In the genomic region with DNA sequence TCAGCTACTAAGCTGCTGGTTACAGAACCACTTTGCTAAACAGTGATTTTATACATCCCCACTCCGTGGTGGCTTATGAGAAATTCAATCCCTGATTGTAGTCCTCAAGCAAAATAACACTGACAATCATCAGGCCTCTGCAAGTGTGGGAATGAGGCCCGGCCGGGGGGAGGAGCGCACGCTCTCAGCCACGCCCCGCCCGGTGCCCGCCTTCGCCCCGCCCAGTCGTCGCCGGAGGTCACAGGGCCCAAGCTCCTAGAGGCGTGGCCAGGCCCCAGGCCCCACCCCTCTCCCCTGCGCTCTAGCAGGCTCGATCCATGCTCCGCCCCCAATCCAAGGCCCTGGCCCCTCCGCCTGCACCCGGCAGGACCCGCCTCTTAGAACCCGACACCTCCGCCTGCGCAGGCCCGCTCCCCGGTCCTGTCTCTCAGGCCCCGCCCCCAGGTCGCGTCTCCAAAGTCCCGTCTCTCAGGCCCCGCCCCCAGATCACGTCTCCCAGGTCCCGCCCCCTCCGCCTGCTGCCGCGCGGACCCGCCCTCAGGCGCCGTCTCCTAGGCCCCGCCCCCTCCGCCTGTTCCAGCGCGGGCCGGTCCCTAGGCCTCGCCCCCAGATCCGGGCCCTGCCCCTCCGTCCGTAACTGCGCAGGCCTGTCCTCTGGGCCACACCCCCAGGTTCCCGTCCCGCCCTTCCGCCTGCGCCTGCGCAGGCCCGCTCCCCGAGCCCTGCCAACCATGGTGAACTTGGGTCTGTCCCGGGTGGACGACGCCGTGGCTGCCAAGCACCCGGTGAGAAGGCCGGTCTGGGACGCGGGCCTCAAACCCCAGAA, we compare ENCODE assay signal across 1 cellular context.
A peak's percentile ranks its signal among the peaks of the same experiment; 100 is the strongest.
TF ChIP-seq lines count a peak whose summit lies in the region.

A gene (plus strand): TSS at position 705 of the 826 bp plus-strand sequence. CDS start 27 bp downstream, at position 732.

TF ChIP-seq in HepG2, 621 proteins besides CTCF, POLR2A, EP300 and RAD21 (continued from another document and continues in another):
- TF ChIP-seq NPAS2 (CRISPR knock-in tag; IDR thresholded peaks at IDR 0.05; ENCODE audit: borderline replicate concordance) = no peak
- TF ChIP-seq MAZ (IDR thresholded peaks at IDR 0.05; ENCODE audit: borderline replicate concordance, low read depth, low read length) = peak; percentile 71
- no peak for TF ChIP-seq MAZ (CRISPR knock-in tag; IDR thresholded peaks at IDR 0.05; ENCODE audit: low read depth)
- TF ChIP-seq TGIF2 (CRISPR knock-in tag; IDR thresholded peaks at IDR 0.05) = peak; percentile 31; the same call in 1 of the 2 replicates
- TF ChIP-seq PAWR (CRISPR knock-in tag; IDR thresholded peaks at IDR 0.05; ENCODE audit: borderline replicate concordance) = no peak
- TF ChIP-seq, protein P1, sequence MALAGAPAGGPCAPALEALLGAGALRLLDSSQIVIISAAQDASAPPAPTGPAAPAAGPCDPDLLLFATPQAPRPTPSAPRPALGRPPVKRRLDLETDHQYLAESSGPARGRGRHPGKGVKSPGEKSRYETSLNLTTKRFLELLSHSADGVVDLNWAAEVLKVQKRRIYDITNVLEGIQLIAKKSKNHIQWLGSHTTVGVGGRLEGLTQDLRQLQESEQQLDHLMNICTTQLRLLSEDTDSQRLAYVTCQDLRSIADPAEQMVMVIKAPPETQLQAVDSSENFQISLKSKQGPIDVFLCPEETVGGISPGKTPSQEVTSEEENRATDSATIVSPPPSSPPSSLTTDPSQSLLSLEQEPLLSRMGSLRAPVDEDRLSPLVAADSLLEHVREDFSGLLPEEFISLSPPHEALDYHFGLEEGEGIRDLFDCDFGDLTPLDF (CRISPR knock-in tag; IDR thresholded peaks at IDR 0.05) = no peak
- TF ChIP-seq KDM6A (CRISPR knock-in tag; IDR thresholded peaks at IDR 0.05; ENCODE audit: low read depth) = 0 out of 2 replicates have a peak, but pooled peaks have one; percentile 17
- no peak for TF ChIP-seq ZNF20 (CRISPR knock-in tag; IDR thresholded peaks at IDR 0.05)
- TF ChIP-seq, protein P2, sequence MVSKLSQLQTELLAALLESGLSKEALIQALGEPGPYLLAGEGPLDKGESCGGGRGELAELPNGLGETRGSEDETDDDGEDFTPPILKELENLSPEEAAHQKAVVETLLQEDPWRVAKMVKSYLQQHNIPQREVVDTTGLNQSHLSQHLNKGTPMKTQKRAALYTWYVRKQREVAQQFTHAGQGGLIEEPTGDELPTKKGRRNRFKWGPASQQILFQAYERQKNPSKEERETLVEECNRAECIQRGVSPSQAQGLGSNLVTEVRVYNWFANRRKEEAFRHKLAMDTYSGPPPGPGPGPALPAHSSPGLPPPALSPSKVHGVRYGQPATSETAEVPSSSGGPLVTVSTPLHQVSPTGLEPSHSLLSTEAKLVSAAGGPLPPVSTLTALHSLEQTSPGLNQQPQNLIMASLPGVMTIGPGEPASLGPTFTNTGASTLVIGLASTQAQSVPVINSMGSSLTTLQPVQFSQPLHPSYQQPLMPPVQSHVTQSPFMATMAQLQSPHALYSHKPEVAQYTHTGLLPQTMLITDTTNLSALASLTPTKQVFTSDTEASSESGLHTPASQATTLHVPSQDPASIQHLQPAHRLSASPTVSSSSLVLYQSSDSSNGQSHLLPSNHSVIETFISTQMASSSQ (IDR thresholded peaks at IDR 0.05; ENCODE audit: low read depth) = peak; percentile 23; the same call in 1 of the 2 replicates
- TF ChIP-seq, protein P2 (CRISPR knock-in tag; IDR thresholded peaks at IDR 0.05; ENCODE audit: borderline replicate concordance) = no peak
- peak; percentile 51; the same call in 1 of the 2 replicates for TF ChIP-seq PHF8 (CRISPR knock-in tag; IDR thresholded peaks at IDR 0.05)
- no peak for TF ChIP-seq ZBTB38 (CRISPR knock-in tag; IDR thresholded peaks at IDR 0.05)
- TF ChIP-seq ZNF746 (CRISPR knock-in tag; IDR thresholded peaks at IDR 0.05) = 0 out of 2 replicates have a peak, but pooled peaks have one; percentile 15
- TF ChIP-seq IKZF4 (CRISPR knock-in tag; IDR thresholded peaks at IDR 0.05; ENCODE audit: borderline replicate concordance, low read depth, not compliant biosample characterization) = peak; percentile 32
- TF ChIP-seq ESRRA (CRISPR knock-in tag; IDR thresholded peaks at IDR 0.05; ENCODE audit: low read depth) = 0 out of 2 replicates have a peak, but pooled peaks have one; percentile 35
- no peak for TF ChIP-seq ZNF605 (CRISPR knock-in tag; IDR thresholded peaks at IDR 0.05)
- TF ChIP-seq, protein P3, sequence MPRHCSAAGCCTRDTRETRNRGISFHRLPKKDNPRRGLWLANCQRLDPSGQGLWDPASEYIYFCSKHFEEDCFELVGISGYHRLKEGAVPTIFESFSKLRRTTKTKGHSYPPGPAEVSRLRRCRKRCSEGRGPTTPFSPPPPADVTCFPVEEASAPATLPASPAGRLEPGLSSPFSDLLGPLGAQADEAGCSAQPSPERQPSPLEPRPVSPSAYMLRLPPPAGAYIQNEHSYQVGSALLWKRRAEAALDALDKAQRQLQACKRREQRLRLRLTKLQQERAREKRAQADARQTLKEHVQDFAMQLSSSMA (CRISPR knock-in tag; IDR thresholded peaks at IDR 0.05) = 0 out of 2 replicates have a peak, but pooled peaks have one; percentile 25
- peak; percentile 50; the same call in 1 of the 2 replicates for TF ChIP-seq HDAC1 (CRISPR knock-in tag; IDR thresholded peaks at IDR 0.05)
- TF ChIP-seq, protein P4, sequence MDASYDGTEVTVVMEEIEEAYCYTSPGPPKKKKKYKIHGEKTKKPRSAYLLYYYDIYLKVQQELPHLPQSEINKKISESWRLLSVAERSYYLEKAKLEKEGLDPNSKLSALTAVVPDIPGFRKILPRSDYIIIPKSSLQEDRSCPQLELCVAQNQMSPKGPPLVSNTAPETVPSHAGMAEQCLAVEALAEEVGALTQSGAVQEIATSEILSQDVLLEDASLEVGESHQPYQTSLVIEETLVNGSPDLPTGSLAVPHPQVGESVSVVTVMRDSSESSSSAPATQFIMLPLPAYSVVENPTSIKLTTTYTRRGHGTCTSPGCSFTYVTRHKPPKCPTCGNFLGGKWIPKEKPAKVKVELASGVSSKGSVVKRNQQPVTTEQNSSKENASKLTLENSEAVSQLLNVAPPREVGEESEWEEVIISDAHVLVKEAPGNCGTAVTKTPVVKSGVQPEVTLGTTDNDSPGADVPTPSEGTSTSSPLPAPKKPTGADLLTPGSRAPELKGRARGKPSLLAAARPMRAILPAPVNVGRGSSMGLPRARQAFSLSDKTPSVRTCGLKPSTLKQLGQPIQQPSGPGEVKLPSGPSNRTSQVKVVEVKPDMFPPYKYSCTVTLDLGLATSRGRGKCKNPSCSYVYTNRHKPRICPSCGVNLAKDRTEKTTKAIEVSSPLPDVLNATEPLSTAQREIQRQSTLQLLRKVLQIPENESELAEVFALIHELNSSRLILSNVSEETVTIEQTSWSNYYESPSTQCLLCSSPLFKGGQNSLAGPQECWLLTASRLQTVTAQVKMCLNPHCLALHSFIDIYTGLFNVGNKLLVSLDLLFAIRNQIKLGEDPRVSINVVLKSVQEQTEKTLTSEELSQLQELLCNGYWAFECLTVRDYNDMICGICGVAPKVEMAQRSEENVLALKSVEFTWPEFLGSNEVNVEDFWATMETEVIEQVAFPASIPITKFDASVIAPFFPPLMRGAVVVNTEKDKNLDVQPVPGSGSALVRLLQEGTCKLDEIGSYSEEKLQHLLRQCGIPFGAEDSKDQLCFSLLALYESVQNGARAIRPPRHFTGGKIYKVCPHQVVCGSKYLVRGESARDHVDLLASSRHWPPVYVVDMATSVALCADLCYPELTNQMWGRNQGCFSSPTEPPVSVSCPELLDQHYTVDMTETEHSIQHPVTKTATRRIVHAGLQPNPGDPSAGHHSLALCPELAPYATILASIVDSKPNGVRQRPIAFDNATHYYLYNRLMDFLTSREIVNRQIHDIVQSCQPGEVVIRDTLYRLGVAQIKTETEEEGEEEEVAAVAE (CRISPR knock-in tag; IDR thresholded peaks at IDR 0.05; ENCODE audit: borderline replicate concordance) = 0 out of 2 replicates have a peak, but pooled peaks have one; percentile 34
- TF ChIP-seq, protein P5, sequence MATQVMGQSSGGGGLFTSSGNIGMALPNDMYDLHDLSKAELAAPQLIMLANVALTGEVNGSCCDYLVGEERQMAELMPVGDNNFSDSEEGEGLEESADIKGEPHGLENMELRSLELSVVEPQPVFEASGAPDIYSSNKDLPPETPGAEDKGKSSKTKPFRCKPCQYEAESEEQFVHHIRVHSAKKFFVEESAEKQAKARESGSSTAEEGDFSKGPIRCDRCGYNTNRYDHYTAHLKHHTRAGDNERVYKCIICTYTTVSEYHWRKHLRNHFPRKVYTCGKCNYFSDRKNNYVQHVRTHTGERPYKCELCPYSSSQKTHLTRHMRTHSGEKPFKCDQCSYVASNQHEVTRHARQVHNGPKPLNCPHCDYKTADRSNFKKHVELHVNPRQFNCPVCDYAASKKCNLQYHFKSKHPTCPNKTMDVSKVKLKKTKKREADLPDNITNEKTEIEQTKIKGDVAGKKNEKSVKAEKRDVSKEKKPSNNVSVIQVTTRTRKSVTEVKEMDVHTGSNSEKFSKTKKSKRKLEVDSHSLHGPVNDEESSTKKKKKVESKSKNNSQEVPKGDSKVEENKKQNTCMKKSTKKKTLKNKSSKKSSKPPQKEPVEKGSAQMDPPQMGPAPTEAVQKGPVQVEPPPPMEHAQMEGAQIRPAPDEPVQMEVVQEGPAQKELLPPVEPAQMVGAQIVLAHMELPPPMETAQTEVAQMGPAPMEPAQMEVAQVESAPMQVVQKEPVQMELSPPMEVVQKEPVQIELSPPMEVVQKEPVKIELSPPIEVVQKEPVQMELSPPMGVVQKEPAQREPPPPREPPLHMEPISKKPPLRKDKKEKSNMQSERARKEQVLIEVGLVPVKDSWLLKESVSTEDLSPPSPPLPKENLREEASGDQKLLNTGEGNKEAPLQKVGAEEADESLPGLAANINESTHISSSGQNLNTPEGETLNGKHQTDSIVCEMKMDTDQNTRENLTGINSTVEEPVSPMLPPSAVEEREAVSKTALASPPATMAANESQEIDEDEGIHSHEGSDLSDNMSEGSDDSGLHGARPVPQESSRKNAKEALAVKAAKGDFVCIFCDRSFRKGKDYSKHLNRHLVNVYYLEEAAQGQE (IDR thresholded peaks at IDR 0.05; ENCODE audit: borderline replicate concordance in 1 of 2, low read depth in 1 of 2, low read length in 2 of 2) = peak in 1 of 2 experiments; percentile 58; a peak in 1 of 4 replicates
- TF ChIP-seq, protein P6, sequence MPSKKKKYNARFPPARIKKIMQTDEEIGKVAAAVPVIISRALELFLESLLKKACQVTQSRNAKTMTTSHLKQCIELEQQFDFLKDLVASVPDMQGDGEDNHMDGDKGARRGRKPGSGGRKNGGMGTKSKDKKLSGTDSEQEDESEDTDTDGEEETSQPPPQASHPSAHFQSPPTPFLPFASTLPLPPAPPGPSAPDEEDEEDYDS (CRISPR knock-in tag; IDR thresholded peaks at IDR 0.05) = peak; percentile 95
- peak; percentile 86 for TF ChIP-seq YY1 (IDR thresholded peaks at IDR 0.05; ENCODE audit: insufficient read depth, insufficient replicate concordance, low read depth, low read length)
- TF ChIP-seq ERF (CRISPR knock-in tag; IDR thresholded peaks at IDR 0.05) = peak; percentile 23; the same call in 1 of the 2 replicates
- peak; percentile 54; the same call in 1 of the 2 replicates for TF ChIP-seq ZFP82 (CRISPR knock-in tag; IDR thresholded peaks at IDR 0.05; ENCODE audit: borderline replicate concordance)
- TF ChIP-seq MIER2 (CRISPR knock-in tag; IDR thresholded peaks at IDR 0.05) = peak; percentile 9; the same call in 1 of the 2 replicates
- TF ChIP-seq NFE2L1 (CRISPR knock-in tag; IDR thresholded peaks at IDR 0.05; ENCODE audit: borderline replicate concordance) = no peak
- peak; percentile 54 for TF ChIP-seq ELF3 (CRISPR knock-in tag; IDR thresholded peaks at IDR 0.05)
- TF ChIP-seq CBX2 (IDR thresholded peaks at IDR 0.05; ENCODE audit: low read depth, low read length) = no peak
- TF ChIP-seq CBX2 (CRISPR knock-in tag; IDR thresholded peaks at IDR 0.05; ENCODE audit: low read depth) = no peak
- TF ChIP-seq SIX4 (CRISPR knock-in tag; IDR thresholded peaks at IDR 0.05) = peak; percentile 30
- TF ChIP-seq, protein P7, sequence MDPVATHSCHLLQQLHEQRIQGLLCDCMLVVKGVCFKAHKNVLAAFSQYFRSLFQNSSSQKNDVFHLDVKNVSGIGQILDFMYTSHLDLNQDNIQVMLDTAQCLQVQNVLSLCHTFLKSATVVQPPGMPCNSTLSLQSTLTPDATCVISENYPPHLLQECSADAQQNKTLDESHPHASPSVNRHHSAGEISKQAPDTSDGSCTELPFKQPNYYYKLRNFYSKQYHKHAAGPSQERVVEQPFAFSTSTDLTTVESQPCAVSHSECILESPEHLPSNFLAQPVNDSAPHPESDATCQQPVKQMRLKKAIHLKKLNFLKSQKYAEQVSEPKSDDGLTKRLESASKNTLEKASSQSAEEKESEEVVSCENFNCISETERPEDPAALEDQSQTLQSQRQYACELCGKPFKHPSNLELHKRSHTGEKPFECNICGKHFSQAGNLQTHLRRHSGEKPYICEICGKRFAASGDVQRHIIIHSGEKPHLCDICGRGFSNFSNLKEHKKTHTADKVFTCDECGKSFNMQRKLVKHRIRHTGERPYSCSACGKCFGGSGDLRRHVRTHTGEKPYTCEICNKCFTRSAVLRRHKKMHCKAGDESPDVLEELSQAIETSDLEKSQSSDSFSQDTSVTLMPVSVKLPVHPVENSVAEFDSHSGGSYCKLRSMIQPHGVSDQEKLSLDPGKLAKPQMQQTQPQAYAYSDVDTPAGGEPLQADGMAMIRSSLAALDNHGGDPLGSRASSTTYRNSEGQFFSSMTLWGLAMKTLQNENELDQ (CRISPR knock-in tag; IDR thresholded peaks at IDR 0.05; ENCODE audit: borderline replicate concordance) = no peak
- no peak for TF ChIP-seq ZNF724P (CRISPR knock-in tag; IDR thresholded peaks at IDR 0.05; ENCODE audit: borderline replicate concordance)
- peak; percentile 82; the same call in 1 of the 2 replicates for TF ChIP-seq ZNF607 (CRISPR knock-in tag; IDR thresholded peaks at IDR 0.05; ENCODE audit: borderline replicate concordance)
- 0 out of 2 replicates have a peak, but pooled peaks have one; percentile 45 for TF ChIP-seq MEF2D (CRISPR knock-in tag; IDR thresholded peaks at IDR 0.05)
- TF ChIP-seq SP4 (CRISPR knock-in tag; IDR thresholded peaks at IDR 0.05) = peak; percentile 90
